ENCODE assay signal across 8 cellular contexts in the genomic region with DNA sequence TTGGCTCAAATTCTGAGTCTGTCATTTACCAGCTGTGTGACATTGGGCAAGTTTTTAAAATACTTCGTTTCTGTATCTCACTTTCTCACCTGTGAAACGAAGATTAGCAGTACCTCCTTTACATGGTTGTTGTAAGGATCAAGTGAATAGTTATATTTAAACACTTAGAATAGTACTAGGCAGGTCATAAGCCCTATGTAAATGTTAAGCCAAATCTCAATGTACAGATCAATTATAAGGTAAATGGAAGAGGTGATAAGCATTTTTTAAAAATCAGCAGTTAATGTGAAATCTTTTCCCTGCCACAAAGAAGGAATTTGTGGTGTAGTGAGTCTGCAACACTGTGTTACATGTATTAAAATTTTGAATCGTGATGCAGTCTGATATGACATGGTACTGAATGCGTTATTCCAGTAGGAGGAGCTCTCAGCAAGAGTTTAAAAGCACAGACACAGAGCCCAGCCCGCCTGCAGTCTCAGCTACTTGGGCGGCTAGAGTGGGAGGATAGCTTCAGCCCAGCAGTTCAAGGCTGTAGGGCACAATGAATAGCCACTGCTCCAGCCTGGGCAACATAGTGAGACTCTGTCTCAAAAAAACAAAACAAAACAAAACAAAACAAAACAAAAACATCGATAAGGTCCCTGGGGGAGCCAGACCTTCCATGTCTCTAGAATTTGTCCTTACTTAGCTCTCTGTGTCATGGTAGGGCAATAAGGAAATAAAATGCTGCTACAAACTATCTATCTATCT. TPM values are rescaled to one million over a fixed set of nuclear protein-coding genes. Genes with fewer than 3 reads are reported as not detected.
DNase-seq lines count a peak whose midpoint lies in the region; ATAC-seq and TF ChIP-seq lines count a peak whose summit lies in the region.

No MANE protein-coding gene starts in this region.

- no peak overlapping the region for H3K4me3 Mint-ChIP-seq in activated CD8-positive, alpha-beta T cell treated with anti-CD3 and anti-CD28 coated beads, Interleukin-2, amount 10 ng/mL, durations not matched to agents 7 days and 5 days
- no peak overlapping the region for H3K4me3 Mint-ChIP-seq in natural killer cell treated with Interleukin-12 subunit alpha and Interleukin-12 subunit beta and Interleukin-15 and Interleukin-18, amount 100 ng/mL, for 72 hours

- H3K9me3 ChIP-seq in upper lobe of right lung, result no peaks in the 10 kb centered on the region

- H3K36me3 Mint-ChIP-seq in activated CD8-positive, alpha-beta T cell treated with anti-CD3 and anti-CD28 coated beads, Interleukin-2, amount 10 ng/mL, durations not matched to agents 7 days and 5 days (ENCODE audit: low read depth), result no peaks in the 10 kb centered on the region
- no peaks in the 10 kb centered on the region for H3K36me3 Mint-ChIP-seq in natural killer cell treated with Interleukin-12 subunit alpha and Interleukin-12 subunit beta and Interleukin-15 and Interleukin-18, amount 100 ng/mL, for 72 hours

- POLR2A ChIA-PET in activated CD8-positive, alpha-beta T cell treated with anti-CD3 and anti-CD28 coated beads, Interleukin-2, amount 10 ng/mL, durations not matched to agents 7 days and 5 days (lab: Charles Lee), result interaction anchor here (0.8 to 0.9 kb wide), 2 partner anchors 429 to 467 kb away, joined by 3 read pairs; no protein-coding TSS in a partner anchor

- no peak overlapping the region for H3K27ac Mint-ChIP-seq in activated CD8-positive, alpha-beta T cell treated with anti-CD3 and anti-CD28 coated beads, Interleukin-2, amount 10 ng/mL, durations not matched to agents 7 days and 5 days
- H3K27ac Mint-ChIP-seq in natural killer cell treated with Interleukin-12 subunit alpha and Interleukin-12 subunit beta and Interleukin-15 and Interleukin-18, amount 100 ng/mL, for 72 hours, result no peak overlapping the region

- TF ChIP-seq CTCF in upper lobe of right lung (IDR thresholded peaks at IDR 0.05), result peak; percentile 77

- CTCF ChIA-PET in activated CD8-positive, alpha-beta T cell treated with anti-CD3 and anti-CD28 coated beads, Interleukin-2, amount 10 ng/mL, durations not matched to agents 7 days and 5 days (lab: Charles Lee), result interaction anchor here (0.6 to 3.6 kb wide), 73 partner anchors 8 to 937 kb away, joined by 3 to 49 read pairs (median 4); partner anchors contain the start of gene DYNLT1

- H3K4me1 Mint-ChIP-seq in activated CD8-positive, alpha-beta T cell treated with anti-CD3 and anti-CD28 coated beads, Interleukin-2, amount 10 ng/mL, durations not matched to agents 7 days and 5 days (ENCODE audit: low read depth), result peaks cover 12% of the 10 kb centered on the region
- peaks cover 14 to 21% of the 10 kb centered on the region in 2 donors for H3K4me1 Mint-ChIP-seq in natural killer cell treated with Interleukin-12 subunit alpha and Interleukin-12 subunit beta and Interleukin-15 and Interleukin-18, amount 100 ng/mL, for 72 hours (ENCODE audit: low read depth in 2 of 2)

- no peak overlapping the region for H3K4me3 ChIP-seq in upper lobe of right lung

- ATAC-seq in GM19468 (IDR thresholded peaks at IDR 0.05; ENCODE audit: extremely low read depth, unreplicated experiment) (peak; percentile 62), HG03565 (IDR thresholded peaks at IDR 0.05; ENCODE audit: unreplicated experiment) (peak; percentile 88), esophagus mucosa (peak; percentile 91), upper lobe of right lung (peak; percentile 99)
- ATAC-seq in activated CD8-positive, alpha-beta T cell treated with anti-CD3 and anti-CD28 coated beads, Interleukin-2, amount 10 ng/mL, durations not matched to agents 7 days and 5 days, result peak; percentile 99
- peak; percentile 86 to 88 for ATAC-seq in natural killer cell treated with Interleukin-12 subunit alpha and Interleukin-12 subunit beta and Interleukin-15 and Interleukin-18, amount 100 ng/mL, for 72 hours

- no peaks in the 10 kb centered on the region for H3K4me1 ChIP-seq in upper lobe of right lung

- DNase-seq in DMS153 treated with DMSO at 0.1 percent for 48 hours (lab: John Stamatoyannopoulos, UW; ENCODE audit: unreplicated experiment) (peak; percentile 60), NCI-H774 (lab: John Stamatoyannopoulos, UW) (peak; percentile 63), upper lobe of right lung (peak; percentile 82)
- peak; percentile 75 for DNase-seq in activated CD8-positive, alpha-beta T cell treated with anti-CD3 and anti-CD28 coated beads, Interleukin-2, amount 10 ng/mL, durations not matched to agents 7 days and 5 days
- DNase-seq in natural killer cell treated with Interleukin-12 subunit alpha and Interleukin-12 subunit beta and Interleukin-15 and Interleukin-18, amount 100 ng/mL, for 72 hours (ENCODE audit: low spot score), result no peak

- no peaks in the 10 kb centered on the region for H3K27me3 Mint-ChIP-seq in activated CD8-positive, alpha-beta T cell treated with anti-CD3 and anti-CD28 coated beads, Interleukin-2, amount 10 ng/mL, durations not matched to agents 7 days and 5 days (ENCODE audit: low read depth)
- H3K27me3 Mint-ChIP-seq in natural killer cell treated with Interleukin-12 subunit alpha and Interleukin-12 subunit beta and Interleukin-15 and Interleukin-18, amount 100 ng/mL, for 72 hours, result peaks cover 0 to 2% of the 10 kb centered on the region in 2 donors

- no peaks in the 10 kb centered on the region for H3K9me3 Mint-ChIP-seq in activated CD8-positive, alpha-beta T cell treated with anti-CD3 and anti-CD28 coated beads, Interleukin-2, amount 10 ng/mL, durations not matched to agents 7 days and 5 days (ENCODE audit: insufficient read depth)
- H3K9me3 Mint-ChIP-seq in natural killer cell treated with Interleukin-12 subunit alpha and Interleukin-12 subunit beta and Interleukin-15 and Interleukin-18, amount 100 ng/mL, for 72 hours, result no peaks in the 10 kb centered on the region

- intact Hi-C loops in upper lobe of right lung (cut with DNase I), result no loop called here

- H3K36me3 ChIP-seq in upper lobe of right lung, result no peaks in the 10 kb centered on the region

- H3K27ac ChIP-seq in upper lobe of right lung, result no peak overlapping the region

- H3K27me3 ChIP-seq in upper lobe of right lung, result no peaks in the 10 kb centered on the region

RNA-seq across cellular contexts. Expression of gene GTF2H5, which starts 46.0 kb away (rescaled TPM):
- 10 to 100 TPM; 19.6 to 19.8 TPM for total RNA-seq in activated CD8-positive, alpha-beta T cell treated with anti-CD3 and anti-CD28 coated beads, Interleukin-2, amount 10 ng/mL, durations not matched to agents 7 days and 5 days
- 20.4 TPM for total RNA-seq in esophagus mucosa
- 10 to 100 TPM; 12.7 to 13.1 TPM for total RNA-seq in natural killer cell treated with Interleukin-12 subunit alpha and Interleukin-12 subunit beta and Interleukin-15 and Interleukin-18, amount 100 ng/mL, for 72 hours
- total RNA-seq in upper lobe of right lung, result 17.0 TPM

RNA-seq across cellular contexts. Expression of gene SERAC1, which starts 46.0 kb away (rescaled TPM):
- 1 to 10 TPM; 5.2 to 5.7 TPM for total RNA-seq in activated CD8-positive, alpha-beta T cell treated with anti-CD3 and anti-CD28 coated beads, Interleukin-2, amount 10 ng/mL, durations not matched to agents 7 days and 5 days
- total RNA-seq in esophagus mucosa (7.4 TPM), upper lobe of right lung (7.5 TPM)
- total RNA-seq in natural killer cell treated with Interleukin-12 subunit alpha and Interleukin-12 subunit beta and Interleukin-15 and Interleukin-18, amount 100 ng/mL, for 72 hours, result 1 to 10 TPM; 4.9 to 7.9 TPM
